ENCODE assay signal across 8 cellular contexts in genomic region chr15:44296625-44297524, GRCh38. TPM values are rescaled to one million over a fixed set of nuclear protein-coding genes. Genes with fewer than 3 reads are reported as not detected.
A peak's percentile ranks its signal among the peaks of the same experiment; 100 is the strongest.
DNase-seq lines count a peak whose midpoint lies in the region; ATAC-seq and TF ChIP-seq lines count a peak whose summit lies in the region.

No MANE protein-coding gene starts in this region.

- POLR2A ChIA-PET in activated B cell treated with CpG ODN at 0.5 μM for 24 hours (lab: Charles Lee) = interaction anchor here (0.6 to 3.9 kb wide), 8 partner anchors 9 to 547 kb away, joined by 3 to 30 read pairs (median 3); partner anchors contain the start of gene GOLM2

- CTCF ChIA-PET in activated B cell treated with CpG ODN at 0.5 μM for 24 hours (lab: Charles Lee) = interaction anchor here (1.4 kb wide), 1 partner anchor 12 kb away, joined by 3 read pairs; no protein-coding TSS in a partner anchor

- WGBS in stomach, 5 donors = 57 to 74% (median 62%) methylated on average over 3 of the region's 3 CpGs

- DNase-seq in Daoy (ENCODE audit: low read depth) (peak; percentile 57), LHCN-M2 (ENCODE audit: low read depth) (peak; percentile 22), activated B cell treated with CpG ODN at 0.5 μM for 24 hours (no peak), hepatic stellate cell (ENCODE audit: low spot score) (peak; percentile 21), stomach (no peak)

- H3K4me3 ChIP-seq in stomach = no peak overlapping the region

- no peaks in the 10 kb centered on the region for H3K27me3 Mint-ChIP-seq in activated B cell treated with CpG ODN at 0.5 μM for 24 hours

- H3K36me3 ChIP-seq in stomach = peaks cover 0 to 11% (median 8%) of the 10 kb centered on the region in 4 donors

- H3K9me3 ChIP-seq in stomach = no peaks in the 10 kb centered on the region

- ATAC-seq in activated B cell treated with CpG ODN at 0.5 μM for 24 hours (ENCODE audit: low read depth) = peak; percentile 61
- no peak for ATAC-seq in HG02970 (IDR thresholded peaks at IDR 0.05; ENCODE audit: low FRiP score, unreplicated experiment)
- ATAC-seq in GM18498 (IDR thresholded peaks at IDR 0.05; ENCODE audit: unreplicated experiment) = no peak
- ATAC-seq in GM19395 (IDR thresholded peaks at IDR 0.05; ENCODE audit: unreplicated experiment) = no peak

- peak overlapping the region; percentile 12 to 78 (median 30) for H3K27ac ChIP-seq in stomach

- TF ChIP-seq EP300 in stomach (IDR thresholded peaks at IDR 0.05) = no peak

- H3K27me3 ChIP-seq in stomach = no peaks in the 10 kb centered on the region

- no peaks in the 10 kb centered on the region for H3K9me3 Mint-ChIP-seq in activated B cell treated with CpG ODN at 0.5 μM for 24 hours

- H3K4me3 Mint-ChIP-seq in activated B cell treated with CpG ODN at 0.5 μM for 24 hours = no peak overlapping the region

- peaks cover 5 to 46% (median 28%) of the 10 kb centered on the region in 4 donors for H3K4me1 ChIP-seq in stomach

- intact Hi-C loops in activated B cell treated with CpG ODN at 0.5 μM for 24 hours (cut with micrococcal nuclease) (loop anchor here (1.0 to 2.0 kb wide), 2 partner anchors 9 to 130 kb away; partner anchors contain the start of genes CTDSPL2 and GOLM2), stomach (cut with DNase I; ENCODE audit: low total_unique reads) (no loop called here)

- TF ChIP-seq CTCF in activated B cell treated with CpG ODN at 0.5 μM for 24 hours (IDR thresholded peaks at IDR 0.05) (no peak), stomach (IDR thresholded peaks at IDR 0.05) (no peak)

- peaks cover 19% of the 10 kb centered on the region for H3K36me3 Mint-ChIP-seq in activated B cell treated with CpG ODN at 0.5 μM for 24 hours (ENCODE audit: low read depth)

- peaks cover 58% of the 10 kb centered on the region for H3K4me1 Mint-ChIP-seq in activated B cell treated with CpG ODN at 0.5 μM for 24 hours

- H3K27ac Mint-ChIP-seq in activated B cell treated with CpG ODN at 0.5 μM for 24 hours = peak overlapping the region; percentile 77

- TF ChIP-seq POLR2A in stomach (IDR thresholded peaks at IDR 0.05) = no peak

RNA-seq across cellular contexts. Expression of gene GOLM2, which starts 8.4 kb away (rescaled TPM):
- 36.1 and 43.8 TPM in 2 replicates for total RNA-seq in Daoy (2014; rRNA removed; shearing (Covaris generic))
- 63.0 and 65.4 TPM in 2 replicates for total RNA-seq in LHCN-M2 (2014; rRNA removed)
- polyA plus RNA-seq in LHCN-M2 (2012) = 18.7 TPM
- 46.9 and 55.0 TPM in 2 replicates for total RNA-seq in activated B cell treated with CpG ODN at 0.5 μM for 24 hours
- total RNA-seq in stomach = 100 to 1,000 TPM in 1 of 5 donors, 10 to 100 TPM in 4; 29.5 to 113 (median 67.2) TPM
- 10 to 100 TPM; 19.6 to 33.0 (median 25.7) TPM for polyA plus RNA-seq in stomach

Comparison
In these comparisons a context has a peak if more than half of its experiments do, and no peak if none do; other contexts are left out.
1. DNase-seq: peak in Daoy (single experiment), LHCN-M2 (single experiment) and hepatic stellate cell (single experiment); none in activated B cell treated with CpG ODN at 0.5 μM for 24 hours (single experiment) and stomach (single experiment).